ENCODE assay signal across 10 cellular contexts in the genomic region with DNA sequence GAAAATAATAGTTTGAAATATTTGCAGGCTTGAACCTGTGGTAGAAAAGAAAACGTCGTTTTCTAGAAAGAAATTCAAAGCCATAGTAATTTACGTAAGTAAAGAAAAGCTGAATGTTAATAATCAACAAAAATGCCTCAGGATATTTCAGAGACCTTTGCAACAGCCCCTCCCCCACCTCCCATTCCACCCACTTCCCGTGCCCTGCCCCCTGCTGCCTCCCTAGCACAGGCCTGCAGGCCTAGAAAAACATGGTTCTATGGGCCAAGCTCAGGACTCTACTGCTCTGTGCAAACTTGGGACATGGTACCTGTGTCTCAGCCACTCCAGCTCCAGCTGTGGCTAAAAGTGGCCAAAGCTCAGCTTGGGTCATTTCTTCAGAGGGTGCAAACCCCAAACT.
"Had no signal": no experiment of that assay in that cellular context is flagged by ENCODE, and none has a peak within 500 bp of the region (broad histone marks: within the 10 kb centered on the region; RNA-seq: fewer than 3 reads in every experiment).

No MANE protein-coding gene starts in this region.

- H3K9me3 ChIP-seq: HAP-1 had no signal

- H3K4me1 Mint-ChIP-seq: GM23338, IgD-negative memory B cell had no signal

- H3K9me3 Mint-ChIP-seq: IgD-negative memory B cell had no signal

- H3K27ac ChIP-seq: HL-60, KMS-11 had no signal

- H3K9ac ChIP-seq: KMS-11 had no signal

- H3K4me3 Mint-ChIP-seq: GM23338, HFFc6, IgD-negative memory B cell had no signal

- H3K4me2 ChIP-seq: GM23338, KMS-11 had no signal

- H3K4me3 ChIP-seq: GM23338, HAP-1 had no signal

- ATAC-seq: GM23338, HCT116, HepG2 had no signal

- H3K27me3 Mint-ChIP-seq: IgD-negative memory B cell had no signal

- H2AFZ ChIP-seq: GM23338 had no signal

- H3K36me3 ChIP-seq: HAP-1 had no signal

- H3K4me1 ChIP-seq: HAP-1 had no signal

- DNase-seq: H7, HFFc6, KBM-7 had no signal

- H3K27ac Mint-ChIP-seq: GM23338, HFFc6, IgD-negative memory B cell had no signal
